In the genomic region with DNA sequence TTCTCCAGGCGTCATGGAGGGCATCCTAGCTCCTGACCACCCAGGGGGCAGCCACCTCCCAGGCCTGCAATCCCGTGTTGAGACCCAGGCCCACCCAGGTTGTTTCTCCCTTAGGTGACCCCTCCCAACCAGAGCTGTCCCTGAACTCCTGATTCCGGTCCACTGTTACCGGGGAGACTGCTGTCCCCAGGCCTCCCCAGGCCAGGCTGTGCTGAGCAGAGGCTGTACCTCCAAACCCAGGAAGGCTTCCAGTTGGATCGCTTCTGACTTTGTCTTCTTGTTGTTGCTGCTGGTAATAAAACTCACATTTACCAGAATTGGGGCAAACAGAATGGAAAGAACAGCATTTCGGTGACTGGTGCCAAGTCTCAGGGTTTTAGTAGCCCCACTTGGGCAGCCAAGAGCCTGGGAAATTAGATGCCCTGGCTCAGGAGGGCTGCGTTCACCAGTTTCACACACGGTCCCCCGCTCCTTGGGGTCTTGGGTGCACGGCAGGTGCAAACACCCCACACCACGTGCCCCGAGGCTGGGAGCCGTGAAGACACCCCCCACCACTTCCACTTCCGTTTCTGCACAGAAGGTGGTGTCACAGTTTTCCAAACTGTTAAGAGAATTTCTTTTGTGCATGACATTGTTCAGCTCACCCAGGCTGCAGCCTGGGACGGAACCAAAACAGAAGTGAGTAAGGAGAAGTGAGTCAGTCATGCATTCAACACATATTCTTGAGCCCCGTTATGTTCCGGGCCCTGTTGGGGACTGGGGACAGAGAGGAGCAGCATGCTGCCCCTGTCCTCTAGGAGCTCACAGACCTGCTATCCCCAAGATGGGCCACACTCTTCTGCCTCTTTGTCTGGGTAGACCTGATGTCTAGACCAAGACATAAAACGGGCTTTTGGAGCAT, we compare ENCODE assay signal across 1 cellular context.
TF ChIP-seq lines count a peak whose summit lies in the region.

No MANE protein-coding gene starts in this region.

TF ChIP-seq in GM12878, 131 proteins besides CTCF, POLR2A, EP300 and RAD21 (continues in another document):
- TF ChIP-seq, protein P1, sequence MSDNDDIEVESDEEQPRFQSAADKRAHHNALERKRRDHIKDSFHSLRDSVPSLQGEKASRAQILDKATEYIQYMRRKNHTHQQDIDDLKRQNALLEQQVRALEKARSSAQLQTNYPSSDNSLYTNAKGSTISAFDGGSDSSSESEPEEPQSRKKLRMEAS (IDR thresholded peaks at IDR 0.05; ENCODE audit: low read depth, low read length): 0 out of 2 replicates have a peak, but pooled peaks have one; percentile 28
- no peak for TF ChIP-seq YY1 (IDR thresholded peaks at IDR 0.05; ENCODE audit: low read depth, low read length)
- TF ChIP-seq BHLHE40 (IDR thresholded peaks at IDR 0.05; ENCODE audit: borderline replicate concordance in 1 of 2, low read depth in 2 of 2, low read length in 1 of 2): peak; percentile 74 to 82; a peak in 3 of 4 replicates
- TF ChIP-seq SIX5 (IDR thresholded peaks at IDR 0.05; ENCODE audit: low read depth, low read length, severe bottlenecking): no peak
- TF ChIP-seq, protein P2, sequence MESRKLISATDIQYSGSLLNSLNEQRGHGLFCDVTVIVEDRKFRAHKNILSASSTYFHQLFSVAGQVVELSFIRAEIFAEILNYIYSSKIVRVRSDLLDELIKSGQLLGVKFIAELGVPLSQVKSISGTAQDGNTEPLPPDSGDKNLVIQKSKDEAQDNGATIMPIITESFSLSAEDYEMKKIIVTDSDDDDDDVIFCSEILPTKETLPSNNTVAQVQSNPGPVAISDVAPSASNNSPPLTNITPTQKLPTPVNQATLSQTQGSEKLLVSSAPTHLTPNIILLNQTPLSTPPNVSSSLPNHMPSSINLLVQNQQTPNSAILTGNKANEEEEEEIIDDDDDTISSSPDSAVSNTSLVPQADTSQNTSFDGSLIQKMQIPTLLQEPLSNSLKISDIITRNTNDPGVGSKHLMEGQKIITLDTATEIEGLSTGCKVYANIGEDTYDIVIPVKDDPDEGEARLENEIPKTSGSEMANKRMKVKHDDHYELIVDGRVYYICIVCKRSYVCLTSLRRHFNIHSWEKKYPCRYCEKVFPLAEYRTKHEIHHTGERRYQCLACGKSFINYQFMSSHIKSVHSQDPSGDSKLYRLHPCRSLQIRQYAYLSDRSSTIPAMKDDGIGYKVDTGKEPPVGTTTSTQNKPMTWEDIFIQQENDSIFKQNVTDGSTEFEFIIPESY (IDR thresholded peaks at IDR 0.05): no peak
- TF ChIP-seq DPF2 (IDR thresholded peaks at IDR 0.05): peak; percentile 62
- TF ChIP-seq PAX8 (IDR thresholded peaks at IDR 0.05): no peak
- TF ChIP-seq, protein P3, sequence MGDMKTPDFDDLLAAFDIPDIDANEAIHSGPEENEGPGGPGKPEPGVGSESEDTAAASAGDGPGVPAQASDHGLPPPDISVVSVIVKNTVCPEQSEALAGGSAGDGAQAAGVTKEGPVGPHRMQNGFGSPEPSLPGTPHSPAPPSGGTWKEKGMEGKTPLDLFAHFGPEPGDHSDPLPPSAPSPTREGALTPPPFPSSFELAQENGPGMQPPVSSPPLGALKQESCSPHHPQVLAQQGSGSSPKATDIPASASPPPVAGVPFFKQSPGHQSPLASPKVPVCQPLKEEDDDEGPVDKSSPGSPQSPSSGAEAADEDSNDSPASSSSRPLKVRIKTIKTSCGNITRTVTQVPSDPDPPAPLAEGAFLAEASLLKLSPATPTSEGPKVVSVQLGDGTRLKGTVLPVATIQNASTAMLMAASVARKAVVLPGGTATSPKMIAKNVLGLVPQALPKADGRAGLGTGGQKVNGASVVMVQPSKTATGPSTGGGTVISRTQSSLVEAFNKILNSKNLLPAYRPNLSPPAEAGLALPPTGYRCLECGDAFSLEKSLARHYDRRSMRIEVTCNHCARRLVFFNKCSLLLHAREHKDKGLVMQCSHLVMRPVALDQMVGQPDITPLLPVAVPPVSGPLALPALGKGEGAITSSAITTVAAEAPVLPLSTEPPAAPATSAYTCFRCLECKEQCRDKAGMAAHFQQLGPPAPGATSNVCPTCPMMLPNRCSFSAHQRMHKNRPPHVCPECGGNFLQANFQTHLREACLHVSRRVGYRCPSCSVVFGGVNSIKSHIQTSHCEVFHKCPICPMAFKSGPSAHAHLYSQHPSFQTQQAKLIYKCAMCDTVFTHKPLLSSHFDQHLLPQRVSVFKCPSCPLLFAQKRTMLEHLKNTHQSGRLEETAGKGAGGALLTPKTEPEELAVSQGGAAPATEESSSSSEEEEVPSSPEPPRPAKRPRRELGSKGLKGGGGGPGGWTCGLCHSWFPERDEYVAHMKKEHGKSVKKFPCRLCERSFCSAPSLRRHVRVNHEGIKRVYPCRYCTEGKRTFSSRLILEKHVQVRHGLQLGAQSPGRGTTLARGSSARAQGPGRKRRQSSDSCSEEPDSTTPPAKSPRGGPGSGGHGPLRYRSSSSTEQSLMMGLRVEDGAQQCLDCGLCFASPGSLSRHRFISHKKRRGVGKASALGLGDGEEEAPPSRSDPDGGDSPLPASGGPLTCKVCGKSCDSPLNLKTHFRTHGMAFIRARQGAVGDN (IDR thresholded peaks at IDR 0.05): no peak
- peak; percentile 20 to 45; a peak in 2 of 4 replicates for TF ChIP-seq IKZF2 (IDR thresholded peaks at IDR 0.05)
- TF ChIP-seq, protein P4, sequence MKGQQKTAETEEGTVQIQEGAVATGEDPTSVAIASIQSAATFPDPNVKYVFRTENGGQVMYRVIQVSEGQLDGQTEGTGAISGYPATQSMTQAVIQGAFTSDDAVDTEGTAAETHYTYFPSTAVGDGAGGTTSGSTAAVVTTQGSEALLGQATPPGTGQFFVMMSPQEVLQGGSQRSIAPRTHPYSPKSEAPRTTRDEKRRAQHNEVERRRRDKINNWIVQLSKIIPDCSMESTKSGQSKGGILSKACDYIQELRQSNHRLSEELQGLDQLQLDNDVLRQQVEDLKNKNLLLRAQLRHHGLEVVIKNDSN (IDR thresholded peaks at IDR 0.05; ENCODE audit: borderline replicate concordance, extremely low read length, insufficient read depth, low read depth, low read length): peak; percentile 66
- TF ChIP-seq BRCA1 (IDR thresholded peaks at IDR 0.05; ENCODE audit: low read depth, low read length): no peak
- no peak for TF ChIP-seq MEF2A (IDR thresholded peaks at IDR 0.05; ENCODE audit: insufficient read depth, low read depth, low read length)
- TF ChIP-seq, protein P5, sequence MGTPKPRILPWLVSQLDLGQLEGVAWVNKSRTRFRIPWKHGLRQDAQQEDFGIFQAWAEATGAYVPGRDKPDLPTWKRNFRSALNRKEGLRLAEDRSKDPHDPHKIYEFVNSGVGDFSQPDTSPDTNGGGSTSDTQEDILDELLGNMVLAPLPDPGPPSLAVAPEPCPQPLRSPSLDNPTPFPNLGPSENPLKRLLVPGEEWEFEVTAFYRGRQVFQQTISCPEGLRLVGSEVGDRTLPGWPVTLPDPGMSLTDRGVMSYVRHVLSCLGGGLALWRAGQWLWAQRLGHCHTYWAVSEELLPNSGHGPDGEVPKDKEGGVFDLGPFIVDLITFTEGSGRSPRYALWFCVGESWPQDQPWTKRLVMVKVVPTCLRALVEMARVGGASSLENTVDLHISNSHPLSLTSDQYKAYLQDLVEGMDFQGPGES (IDR thresholded peaks at IDR 0.05): no peak
- no peak for TF ChIP-seq ZNF207 (IDR thresholded peaks at IDR 0.05; ENCODE audit: borderline replicate concordance)
- TF ChIP-seq CEBPB (IDR thresholded peaks at IDR 0.05; ENCODE audit: borderline replicate concordance in 1 of 2, low read depth in 2 of 2, low read length in 2 of 2): no peak
- TF ChIP-seq SIN3A (IDR thresholded peaks at IDR 0.05; ENCODE audit: low read depth, low read length): no peak
- no peak for TF ChIP-seq BACH1 (IDR thresholded peaks at IDR 0.05; ENCODE audit: borderline replicate concordance)
- TF ChIP-seq MYB (IDR thresholded peaks at IDR 0.05; ENCODE audit: borderline replicate concordance, low read depth, low read length): no peak
- peak; percentile 41 for TF ChIP-seq RAD51 (IDR thresholded peaks at IDR 0.05)
- TF ChIP-seq SP1 (IDR thresholded peaks at IDR 0.05; ENCODE audit: low read depth, low read length): no peak
- TF ChIP-seq IKZF1 (conservative IDR thresholded peaks at IDR 0.05): peak; percentile 71
- TF ChIP-seq CREB1 (IDR thresholded peaks at IDR 0.05; ENCODE audit: low read depth): 0 out of 2 replicates have a peak, but pooled peaks have one; percentile 21
- no peak for TF ChIP-seq RFX5 (IDR thresholded peaks at IDR 0.05; ENCODE audit: low read depth, low read length)
- no peak for TF ChIP-seq SMAD1 (IDR thresholded peaks at IDR 0.05; ENCODE audit: low read depth, partially characterized antibody)
- no peak for TF ChIP-seq NR2C1 (IDR thresholded peaks at IDR 0.05)
- TF ChIP-seq, protein P6, sequence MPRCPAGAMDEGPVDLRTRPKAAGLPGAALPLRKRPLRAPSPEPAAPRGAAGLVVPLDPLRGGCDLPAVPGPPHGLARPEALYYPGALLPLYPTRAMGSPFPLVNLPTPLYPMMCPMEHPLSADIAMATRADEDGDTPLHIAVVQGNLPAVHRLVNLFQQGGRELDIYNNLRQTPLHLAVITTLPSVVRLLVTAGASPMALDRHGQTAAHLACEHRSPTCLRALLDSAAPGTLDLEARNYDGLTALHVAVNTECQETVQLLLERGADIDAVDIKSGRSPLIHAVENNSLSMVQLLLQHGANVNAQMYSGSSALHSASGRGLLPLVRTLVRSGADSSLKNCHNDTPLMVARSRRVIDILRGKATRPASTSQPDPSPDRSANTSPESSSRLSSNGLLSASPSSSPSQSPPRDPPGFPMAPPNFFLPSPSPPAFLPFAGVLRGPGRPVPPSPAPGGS (IDR thresholded peaks at IDR 0.05; ENCODE audit: borderline replicate concordance, insufficient read depth, low read depth, low read length, poor library complexity, severe bottlenecking): no peak
- 0 out of 2 replicates have a peak, but pooled peaks have one; percentile 15 for TF ChIP-seq RUNX3 (IDR thresholded peaks at IDR 0.05; ENCODE audit: low read length)
- TF ChIP-seq, protein P7, sequence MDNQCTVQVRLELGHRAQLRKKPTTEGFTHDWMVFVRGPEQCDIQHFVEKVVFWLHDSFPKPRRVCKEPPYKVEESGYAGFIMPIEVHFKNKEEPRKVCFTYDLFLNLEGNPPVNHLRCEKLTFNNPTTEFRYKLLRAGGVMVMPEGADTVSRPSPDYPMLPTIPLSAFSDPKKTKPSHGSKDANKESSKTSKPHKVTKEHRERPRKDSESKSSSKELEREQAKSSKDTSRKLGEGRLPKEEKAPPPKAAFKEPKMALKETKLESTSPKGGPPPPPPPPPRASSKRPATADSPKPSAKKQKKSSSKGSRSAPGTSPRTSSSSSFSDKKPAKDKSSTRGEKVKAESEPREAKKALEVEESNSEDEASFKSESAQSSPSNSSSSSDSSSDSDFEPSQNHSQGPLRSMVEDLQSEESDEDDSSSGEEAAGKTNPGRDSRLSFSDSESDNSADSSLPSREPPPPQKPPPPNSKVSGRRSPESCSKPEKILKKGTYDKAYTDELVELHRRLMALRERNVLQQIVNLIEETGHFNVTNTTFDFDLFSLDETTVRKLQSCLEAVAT (IDR thresholded peaks at IDR 0.05): no peak
- TF ChIP-seq, protein P8, sequence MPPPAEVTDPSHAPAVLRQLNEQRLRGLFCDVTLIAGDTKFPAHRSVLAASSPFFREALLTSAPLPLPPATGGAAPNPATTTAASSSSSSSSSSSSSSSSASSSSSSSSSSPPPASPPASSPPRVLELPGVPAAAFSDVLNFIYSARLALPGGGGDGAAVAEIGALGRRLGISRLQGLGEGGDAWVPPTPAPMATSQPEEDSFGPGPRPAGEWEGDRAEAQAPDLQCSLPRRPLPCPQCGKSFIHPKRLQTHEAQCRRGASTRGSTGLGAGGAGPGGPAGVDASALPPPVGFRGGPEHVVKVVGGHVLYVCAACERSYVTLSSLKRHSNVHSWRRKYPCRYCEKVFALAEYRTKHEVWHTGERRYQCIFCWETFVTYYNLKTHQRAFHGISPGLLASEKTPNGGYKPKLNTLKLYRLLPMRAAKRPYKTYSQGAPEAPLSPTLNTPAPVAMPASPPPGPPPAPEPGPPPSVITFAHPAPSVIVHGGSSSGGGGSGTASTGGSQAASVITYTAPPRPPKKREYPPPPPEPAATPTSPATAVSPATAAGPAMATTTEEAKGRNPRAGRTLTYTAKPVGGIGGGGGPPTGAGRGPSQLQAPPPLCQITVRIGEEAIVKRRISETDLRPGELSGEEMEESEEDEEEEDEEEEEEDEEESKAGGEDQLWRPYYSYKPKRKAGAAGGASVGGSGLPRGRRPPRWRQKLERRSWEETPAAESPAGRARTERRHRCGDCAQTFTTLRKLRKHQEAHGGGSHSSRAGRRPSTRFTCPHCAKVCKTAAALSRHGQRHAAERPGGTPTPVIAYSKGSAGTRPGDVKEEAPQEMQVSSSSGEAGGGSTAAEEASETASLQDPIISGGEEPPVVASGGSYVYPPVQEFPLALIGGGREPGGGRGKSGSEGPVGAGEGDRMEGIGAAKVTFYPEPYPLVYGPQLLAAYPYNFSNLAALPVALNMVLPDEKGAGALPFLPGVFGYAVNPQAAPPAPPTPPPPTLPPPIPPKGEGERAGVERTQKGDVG (CRISPR knock-in tag; IDR thresholded peaks at IDR 0.05): no peak
- no peak for TF ChIP-seq RB1 (IDR thresholded peaks at IDR 0.05; ENCODE audit: borderline replicate concordance)
- TF ChIP-seq, protein P9, sequence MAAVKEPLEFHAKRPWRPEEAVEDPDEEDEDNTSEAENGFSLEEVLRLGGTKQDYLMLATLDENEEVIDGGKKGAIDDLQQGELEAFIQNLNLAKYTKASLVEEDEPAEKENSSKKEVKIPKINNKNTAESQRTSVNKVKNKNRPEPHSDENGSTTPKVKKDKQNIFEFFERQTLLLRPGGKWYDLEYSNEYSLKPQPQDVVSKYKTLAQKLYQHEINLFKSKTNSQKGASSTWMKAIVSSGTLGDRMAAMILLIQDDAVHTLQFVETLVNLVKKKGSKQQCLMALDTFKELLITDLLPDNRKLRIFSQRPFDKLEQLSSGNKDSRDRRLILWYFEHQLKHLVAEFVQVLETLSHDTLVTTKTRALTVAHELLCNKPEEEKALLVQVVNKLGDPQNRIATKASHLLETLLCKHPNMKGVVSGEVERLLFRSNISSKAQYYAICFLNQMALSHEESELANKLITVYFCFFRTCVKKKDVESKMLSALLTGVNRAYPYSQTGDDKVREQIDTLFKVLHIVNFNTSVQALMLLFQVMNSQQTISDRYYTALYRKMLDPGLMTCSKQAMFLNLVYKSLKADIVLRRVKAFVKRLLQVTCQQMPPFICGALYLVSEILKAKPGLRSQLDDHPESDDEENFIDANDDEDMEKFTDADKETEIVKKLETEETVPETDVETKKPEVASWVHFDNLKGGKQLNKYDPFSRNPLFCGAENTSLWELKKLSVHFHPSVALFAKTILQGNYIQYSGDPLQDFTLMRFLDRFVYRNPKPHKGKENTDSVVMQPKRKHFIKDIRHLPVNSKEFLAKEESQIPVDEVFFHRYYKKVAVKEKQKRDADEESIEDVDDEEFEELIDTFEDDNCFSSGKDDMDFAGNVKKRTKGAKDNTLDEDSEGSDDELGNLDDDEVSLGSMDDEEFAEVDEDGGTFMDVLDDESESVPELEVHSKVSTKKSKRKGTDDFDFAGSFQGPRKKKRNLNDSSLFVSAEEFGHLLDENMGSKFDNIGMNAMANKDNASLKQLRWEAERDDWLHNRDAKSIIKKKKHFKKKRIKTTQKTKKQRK (IDR thresholded peaks at IDR 0.05; ENCODE audit: low read depth, low read length): no peak
- TF ChIP-seq ATF7 (IDR thresholded peaks at IDR 0.05; ENCODE audit: low read depth): 0 out of 2 replicates have a peak, but pooled peaks have one; percentile 10
- TF ChIP-seq, protein P10, sequence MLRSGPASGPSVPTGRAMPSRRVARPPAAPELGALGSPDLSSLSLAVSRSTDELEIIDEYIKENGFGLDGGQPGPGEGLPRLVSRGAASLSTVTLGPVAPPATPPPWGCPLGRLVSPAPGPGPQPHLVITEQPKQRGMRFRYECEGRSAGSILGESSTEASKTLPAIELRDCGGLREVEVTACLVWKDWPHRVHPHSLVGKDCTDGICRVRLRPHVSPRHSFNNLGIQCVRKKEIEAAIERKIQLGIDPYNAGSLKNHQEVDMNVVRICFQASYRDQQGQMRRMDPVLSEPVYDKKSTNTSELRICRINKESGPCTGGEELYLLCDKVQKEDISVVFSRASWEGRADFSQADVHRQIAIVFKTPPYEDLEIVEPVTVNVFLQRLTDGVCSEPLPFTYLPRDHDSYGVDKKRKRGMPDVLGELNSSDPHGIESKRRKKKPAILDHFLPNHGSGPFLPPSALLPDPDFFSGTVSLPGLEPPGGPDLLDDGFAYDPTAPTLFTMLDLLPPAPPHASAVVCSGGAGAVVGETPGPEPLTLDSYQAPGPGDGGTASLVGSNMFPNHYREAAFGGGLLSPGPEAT (IDR thresholded peaks at IDR 0.05; ENCODE audit: low read depth): 0 out of 2 replicates have a peak, but pooled peaks have one; percentile 23
